ENCODE assay signal across 33 cellular contexts in the genomic region with DNA sequence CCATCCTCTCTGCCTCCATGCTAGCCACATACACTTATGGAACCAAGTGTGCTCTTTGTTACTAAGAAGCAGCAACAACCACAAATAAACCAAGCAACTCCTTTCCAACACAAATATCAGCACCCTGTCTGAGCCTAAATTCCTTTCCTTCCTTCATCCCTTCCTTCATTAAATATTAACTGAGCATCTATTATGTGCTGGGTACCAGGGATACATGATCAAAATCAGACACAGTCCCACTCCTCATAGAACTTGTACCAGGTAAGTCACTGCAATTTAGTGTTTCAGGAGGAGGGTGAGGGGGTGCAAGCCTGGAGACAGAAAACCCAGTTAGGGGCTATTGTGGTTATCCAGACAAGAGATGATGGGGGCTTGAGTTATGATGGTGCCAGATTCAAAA.
"Had no signal": no experiment of that assay in that cellular context is flagged by ENCODE, and none has a peak within 500 bp of the region (broad histone marks: within the 10 kb centered on the region; RNA-seq: fewer than 3 reads in every experiment).

No MANE protein-coding gene starts in this region.

- H3K27ac ChIP-seq: adrenal gland, ascending aorta, body of pancreas, brain microvascular endothelial cell, breast epithelium, cardiac muscle cell had no signal

- DNase-seq: activated effector memory CD4-positive, alpha-beta T cell treated with anti-CD3 and anti-CD28 coated beads, Interleukin-2, amount 50 U/mL, for 16 hours; activated effector memory CD4-positive, alpha-beta T cell treated with Interleukin-2 at 50 U/mL for 16 hours; activated gamma-delta T cell; activated gamma-delta T cell treated with Interleukin-2 at 50 U/mL for 16 hours; activated naive CD4-positive, alpha-beta T cell; activated naive CD4-positive, alpha-beta T cell treated with anti-CD3 and anti-CD28 coated beads for 36 hours; activated naive CD4-positive, alpha-beta T cell treated with anti-CD3 and anti-CD28 coated beads, Interleukin-2, amount 10 ng/mL, durations not matched to agents 7 days and 5 days; activated naive CD4-positive, alpha-beta T cell treated with anti-CD3 and anti-CD28 coated beads, Interleukin-2, amount 50 U/mL, for 16 hours; activated naive CD4-positive, alpha-beta T cell treated with Interleukin-2 at 50 U/mL for 16 hours; activated naive CD8-positive, alpha-beta T cell treated with anti-CD3 and anti-CD28 coated beads for 36 hours; activated naive CD8-positive, alpha-beta T cell treated with anti-CD3 and anti-CD28 coated beads, Interleukin-2, amount 10 ng/mL, durations not matched to agents 7 days and 5 days; activated naive CD8-positive, alpha-beta T cell treated with anti-CD3 and anti-CD28 coated beads, Interleukin-2, amount 50 U/mL, for 24 hours; activated T-cell treated with anti-CD3 and anti-CD28 coated beads, Interleukin-2, amount 50 U/mL, for 24 hours; activated T-cell treated with anti-CD3 and anti-CD28 coated beads, Interleukin-2, amount 50 U/mL, for 4 hours; activated T-cell treated with anti-CD3 and anti-CD28 coated beads, Interleukin-2, amount 50 U/mL, for 48 hours; activated T-cell treated with anti-CD3 and anti-CD28 coated beads, Interleukin-2, amount 50 U/mL, for 72 hours; adrenal gland; amniotic stem cell; amygdala; anterior cingulate cortex; aorta; body of pancreas; brain microvascular endothelial cell; caudate nucleus; central memory CD4-positive, alpha-beta T cell; cerebellar nuclear complex had no signal

- FAIRE-seq: astrocyte, bronchial epithelial cell had no signal

- H3K4me3 ChIP-seq: adrenal gland, ascending aorta, body of pancreas, breast epithelium, cardiac muscle cell had no signal

- H3K36me3 ChIP-seq: adrenal gland, ascending aorta, brain microvascular endothelial cell, breast epithelium, cardiac muscle cell had no signal

- H3K9me3 ChIP-seq: adrenal gland, ascending aorta, body of pancreas, breast epithelium had no signal

- ATAC-seq: activated naive CD4-positive, alpha-beta T cell treated with anti-CD3 and anti-CD28 coated beads, Interleukin-2, amount 50 U/mL, for 72 hours; activated naive CD8-positive, alpha-beta T cell treated with anti-CD3 and anti-CD28 coated beads, Interleukin-2, amount 50 U/mL, for 24 hours; activated T-cell treated with anti-CD3 and anti-CD28 coated beads, Interleukin-2, amount 50 U/mL, for 4 hours; activated T-cell treated with anti-CD3 and anti-CD28 coated beads, Interleukin-2, amount 50 U/mL, for 72 hours; activated T-helper 17 cell treated with anti-CD3 and anti-CD28 coated beads, Interleukin-2, amount 50 U/mL, for 72 hours; body of pancreas had no signal

- H3K27me3 ChIP-seq: adrenal gland, ascending aorta, body of pancreas, brain microvascular endothelial cell, breast epithelium, cardiac muscle cell had no signal

- H3K4me1 ChIP-seq: ascending aorta, body of pancreas, breast epithelium had no signal
